ENCODE assay signal across 1 cellular context in the genomic region with DNA sequence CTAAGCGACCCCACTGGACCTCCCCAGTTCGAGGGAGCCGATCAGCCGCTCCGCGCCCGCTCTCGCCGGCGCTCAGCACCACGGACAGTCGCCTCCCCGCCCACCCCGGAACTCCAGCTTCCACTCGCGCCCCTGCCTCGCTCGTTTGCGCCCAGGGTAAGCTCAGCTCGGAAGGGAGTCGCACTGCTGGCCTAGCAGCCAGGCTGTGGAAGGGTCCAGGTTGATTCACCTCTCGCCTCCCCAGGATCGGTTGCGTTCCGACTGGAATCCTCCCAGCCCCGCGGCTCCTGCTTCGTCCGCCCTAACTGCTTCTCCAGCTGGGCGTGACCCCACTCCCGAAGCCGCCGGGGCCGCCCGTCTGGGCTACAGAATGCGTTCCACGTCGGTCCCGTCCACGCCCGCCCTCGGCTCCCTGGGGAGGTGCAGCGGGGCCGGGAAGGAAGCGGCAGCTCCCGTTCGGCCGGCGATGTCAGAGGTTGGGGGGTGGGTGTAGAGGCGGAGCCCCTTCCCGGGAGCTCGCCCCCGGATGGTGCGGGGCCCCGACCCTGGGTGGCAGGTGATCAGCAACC.
TF ChIP-seq lines count a peak whose summit lies in the region.

No MANE protein-coding gene starts in this region.

TF ChIP-seq in HepG2, 621 proteins besides CTCF, POLR2A, EP300 and RAD21 (continued from another document and continues in another):
- TF ChIP-seq, protein P1, sequence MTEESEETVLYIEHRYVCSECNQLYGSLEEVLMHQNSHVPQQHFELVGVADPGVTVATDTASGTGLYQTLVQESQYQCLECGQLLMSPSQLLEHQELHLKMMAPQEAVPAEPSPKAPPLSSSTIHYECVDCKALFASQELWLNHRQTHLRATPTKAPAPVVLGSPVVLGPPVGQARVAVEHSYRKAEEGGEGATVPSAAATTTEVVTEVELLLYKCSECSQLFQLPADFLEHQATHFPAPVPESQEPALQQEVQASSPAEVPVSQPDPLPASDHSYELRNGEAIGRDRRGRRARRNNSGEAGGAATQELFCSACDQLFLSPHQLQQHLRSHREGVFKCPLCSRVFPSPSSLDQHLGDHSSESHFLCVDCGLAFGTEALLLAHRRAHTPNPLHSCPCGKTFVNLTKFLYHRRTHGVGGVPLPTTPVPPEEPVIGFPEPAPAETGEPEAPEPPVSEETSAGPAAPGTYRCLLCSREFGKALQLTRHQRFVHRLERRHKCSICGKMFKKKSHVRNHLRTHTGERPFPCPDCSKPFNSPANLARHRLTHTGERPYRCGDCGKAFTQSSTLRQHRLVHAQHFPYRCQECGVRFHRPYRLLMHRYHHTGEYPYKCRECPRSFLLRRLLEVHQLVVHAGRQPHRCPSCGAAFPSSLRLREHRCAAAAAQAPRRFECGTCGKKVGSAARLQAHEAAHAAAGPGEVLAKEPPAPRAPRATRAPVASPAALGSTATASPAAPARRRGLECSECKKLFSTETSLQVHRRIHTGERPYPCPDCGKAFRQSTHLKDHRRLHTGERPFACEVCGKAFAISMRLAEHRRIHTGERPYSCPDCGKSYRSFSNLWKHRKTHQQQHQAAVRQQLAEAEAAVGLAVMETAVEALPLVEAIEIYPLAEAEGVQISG (CRISPR knock-in tag; IDR thresholded peaks at IDR 0.05): peak; percentile 38
- TF ChIP-seq, protein P2, sequence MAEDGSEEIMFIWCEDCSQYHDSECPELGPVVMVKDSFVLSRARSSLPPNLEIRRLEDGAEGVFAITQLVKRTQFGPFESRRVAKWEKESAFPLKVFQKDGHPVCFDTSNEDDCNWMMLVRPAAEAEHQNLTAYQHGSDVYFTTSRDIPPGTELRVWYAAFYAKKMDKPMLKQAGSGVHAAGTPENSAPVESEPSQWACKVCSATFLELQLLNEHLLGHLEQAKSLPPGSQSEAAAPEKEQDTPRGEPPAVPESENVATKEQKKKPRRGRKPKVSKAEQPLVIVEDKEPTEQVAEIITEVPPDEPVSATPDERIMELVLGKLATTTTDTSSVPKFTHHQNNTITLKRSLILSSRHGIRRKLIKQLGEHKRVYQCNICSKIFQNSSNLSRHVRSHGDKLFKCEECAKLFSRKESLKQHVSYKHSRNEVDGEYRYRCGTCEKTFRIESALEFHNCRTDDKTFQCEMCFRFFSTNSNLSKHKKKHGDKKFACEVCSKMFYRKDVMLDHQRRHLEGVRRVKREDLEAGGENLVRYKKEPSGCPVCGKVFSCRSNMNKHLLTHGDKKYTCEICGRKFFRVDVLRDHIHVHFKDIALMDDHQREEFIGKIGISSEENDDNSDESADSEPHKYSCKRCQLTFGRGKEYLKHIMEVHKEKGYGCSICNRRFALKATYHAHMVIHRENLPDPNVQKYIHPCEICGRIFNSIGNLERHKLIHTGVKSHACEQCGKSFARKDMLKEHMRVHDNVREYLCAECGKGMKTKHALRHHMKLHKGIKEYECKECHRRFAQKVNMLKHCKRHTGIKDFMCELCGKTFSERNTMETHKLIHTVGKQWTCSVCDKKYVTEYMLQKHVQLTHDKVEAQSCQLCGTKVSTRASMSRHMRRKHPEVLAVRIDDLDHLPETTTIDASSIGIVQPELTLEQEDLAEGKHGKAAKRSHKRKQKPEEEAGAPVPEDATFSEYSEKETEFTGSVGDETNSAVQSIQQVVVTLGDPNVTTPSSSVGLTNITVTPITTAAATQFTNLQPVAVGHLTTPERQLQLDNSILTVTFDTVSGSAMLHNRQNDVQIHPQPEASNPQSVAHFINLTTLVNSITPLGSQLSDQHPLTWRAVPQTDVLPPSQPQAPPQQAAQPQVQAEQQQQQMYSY (CRISPR knock-in tag; IDR thresholded peaks at IDR 0.05): no peak
- TF ChIP-seq MAZ (IDR thresholded peaks at IDR 0.05; ENCODE audit: borderline replicate concordance, low read depth, low read length): no peak
- 0 out of 2 replicates have a peak, but pooled peaks have one; percentile 41 for TF ChIP-seq MAZ (CRISPR knock-in tag; IDR thresholded peaks at IDR 0.05; ENCODE audit: low read depth)
- no peak for TF ChIP-seq TCF7L2 (IDR thresholded peaks at IDR 0.05; ENCODE audit: low read depth, low read length)
- TF ChIP-seq ZNF777 (CRISPR knock-in tag; IDR thresholded peaks at IDR 0.05): peak; percentile 94
- TF ChIP-seq, protein P3, sequence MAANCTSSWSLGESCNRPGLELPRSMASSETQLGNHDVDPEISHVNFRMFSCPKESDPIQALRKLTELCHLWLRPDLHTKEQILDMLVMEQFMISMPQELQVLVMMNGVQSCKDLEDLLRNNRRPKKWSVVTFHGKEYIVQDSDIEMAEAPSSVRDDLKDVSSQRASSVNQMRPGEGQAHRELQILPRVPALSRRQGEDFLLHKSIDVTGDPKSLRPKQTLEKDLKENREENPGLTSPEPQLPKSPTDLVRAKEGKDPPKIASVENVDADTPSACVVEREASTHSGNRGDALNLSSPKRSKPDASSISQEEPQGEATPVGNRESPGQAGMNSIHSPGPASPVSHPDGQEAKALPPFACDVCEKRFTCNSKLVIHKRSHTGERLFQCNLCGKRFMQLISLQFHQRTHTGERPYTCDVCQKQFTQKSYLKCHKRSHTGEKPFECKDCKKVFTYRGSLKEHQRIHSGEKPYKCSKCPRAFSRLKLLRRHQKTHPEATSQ (CRISPR knock-in tag; IDR thresholded peaks at IDR 0.05; ENCODE audit: borderline replicate concordance): no peak
- peak; percentile 29; the same call in 1 of the 2 replicates for TF ChIP-seq NFKB2 (CRISPR knock-in tag; IDR thresholded peaks at IDR 0.05; ENCODE audit: borderline replicate concordance)
- TF ChIP-seq FOXK2 (IDR thresholded peaks at IDR 0.05): no peak
- TF ChIP-seq KDM5B (CRISPR knock-in tag; IDR thresholded peaks at IDR 0.05; ENCODE audit: borderline replicate concordance): peak; percentile 53; the same call in 1 of the 2 replicates
- peak; percentile 35; the same call in 1 of the 2 replicates for TF ChIP-seq ZFY (CRISPR knock-in tag; IDR thresholded peaks at IDR 0.05)
- TF ChIP-seq, protein P4, sequence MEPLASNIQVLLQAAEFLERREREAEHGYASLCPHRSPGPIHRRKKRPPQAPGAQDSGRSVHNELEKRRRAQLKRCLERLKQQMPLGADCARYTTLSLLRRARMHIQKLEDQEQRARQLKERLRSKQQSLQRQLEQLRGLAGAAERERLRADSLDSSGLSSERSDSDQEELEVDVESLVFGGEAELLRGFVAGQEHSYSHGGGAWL (CRISPR knock-in tag; IDR thresholded peaks at IDR 0.05): peak; percentile 80
- TF ChIP-seq, protein P5, sequence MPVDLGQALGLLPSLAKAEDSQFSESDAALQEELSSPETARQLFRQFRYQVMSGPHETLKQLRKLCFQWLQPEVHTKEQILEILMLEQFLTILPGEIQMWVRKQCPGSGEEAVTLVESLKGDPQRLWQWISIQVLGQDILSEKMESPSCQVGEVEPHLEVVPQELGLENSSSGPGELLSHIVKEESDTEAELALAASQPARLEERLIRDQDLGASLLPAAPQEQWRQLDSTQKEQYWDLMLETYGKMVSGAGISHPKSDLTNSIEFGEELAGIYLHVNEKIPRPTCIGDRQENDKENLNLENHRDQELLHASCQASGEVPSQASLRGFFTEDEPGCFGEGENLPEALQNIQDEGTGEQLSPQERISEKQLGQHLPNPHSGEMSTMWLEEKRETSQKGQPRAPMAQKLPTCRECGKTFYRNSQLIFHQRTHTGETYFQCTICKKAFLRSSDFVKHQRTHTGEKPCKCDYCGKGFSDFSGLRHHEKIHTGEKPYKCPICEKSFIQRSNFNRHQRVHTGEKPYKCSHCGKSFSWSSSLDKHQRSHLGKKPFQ (CRISPR knock-in tag; IDR thresholded peaks at IDR 0.05; ENCODE audit: insufficient replicate concordance): no peak
- TF ChIP-seq BORCS8-MEF2B (CRISPR knock-in tag; IDR thresholded peaks at IDR 0.05): peak; percentile 46; the same call in 1 of the 2 replicates
- 0 out of 2 replicates have a peak, but pooled peaks have one; percentile 49 for TF ChIP-seq KLF6 (CRISPR knock-in tag; IDR thresholded peaks at IDR 0.05)
- TF ChIP-seq ZMYM4 (CRISPR knock-in tag; IDR thresholded peaks at IDR 0.05): no peak
- TF ChIP-seq, protein P6, sequence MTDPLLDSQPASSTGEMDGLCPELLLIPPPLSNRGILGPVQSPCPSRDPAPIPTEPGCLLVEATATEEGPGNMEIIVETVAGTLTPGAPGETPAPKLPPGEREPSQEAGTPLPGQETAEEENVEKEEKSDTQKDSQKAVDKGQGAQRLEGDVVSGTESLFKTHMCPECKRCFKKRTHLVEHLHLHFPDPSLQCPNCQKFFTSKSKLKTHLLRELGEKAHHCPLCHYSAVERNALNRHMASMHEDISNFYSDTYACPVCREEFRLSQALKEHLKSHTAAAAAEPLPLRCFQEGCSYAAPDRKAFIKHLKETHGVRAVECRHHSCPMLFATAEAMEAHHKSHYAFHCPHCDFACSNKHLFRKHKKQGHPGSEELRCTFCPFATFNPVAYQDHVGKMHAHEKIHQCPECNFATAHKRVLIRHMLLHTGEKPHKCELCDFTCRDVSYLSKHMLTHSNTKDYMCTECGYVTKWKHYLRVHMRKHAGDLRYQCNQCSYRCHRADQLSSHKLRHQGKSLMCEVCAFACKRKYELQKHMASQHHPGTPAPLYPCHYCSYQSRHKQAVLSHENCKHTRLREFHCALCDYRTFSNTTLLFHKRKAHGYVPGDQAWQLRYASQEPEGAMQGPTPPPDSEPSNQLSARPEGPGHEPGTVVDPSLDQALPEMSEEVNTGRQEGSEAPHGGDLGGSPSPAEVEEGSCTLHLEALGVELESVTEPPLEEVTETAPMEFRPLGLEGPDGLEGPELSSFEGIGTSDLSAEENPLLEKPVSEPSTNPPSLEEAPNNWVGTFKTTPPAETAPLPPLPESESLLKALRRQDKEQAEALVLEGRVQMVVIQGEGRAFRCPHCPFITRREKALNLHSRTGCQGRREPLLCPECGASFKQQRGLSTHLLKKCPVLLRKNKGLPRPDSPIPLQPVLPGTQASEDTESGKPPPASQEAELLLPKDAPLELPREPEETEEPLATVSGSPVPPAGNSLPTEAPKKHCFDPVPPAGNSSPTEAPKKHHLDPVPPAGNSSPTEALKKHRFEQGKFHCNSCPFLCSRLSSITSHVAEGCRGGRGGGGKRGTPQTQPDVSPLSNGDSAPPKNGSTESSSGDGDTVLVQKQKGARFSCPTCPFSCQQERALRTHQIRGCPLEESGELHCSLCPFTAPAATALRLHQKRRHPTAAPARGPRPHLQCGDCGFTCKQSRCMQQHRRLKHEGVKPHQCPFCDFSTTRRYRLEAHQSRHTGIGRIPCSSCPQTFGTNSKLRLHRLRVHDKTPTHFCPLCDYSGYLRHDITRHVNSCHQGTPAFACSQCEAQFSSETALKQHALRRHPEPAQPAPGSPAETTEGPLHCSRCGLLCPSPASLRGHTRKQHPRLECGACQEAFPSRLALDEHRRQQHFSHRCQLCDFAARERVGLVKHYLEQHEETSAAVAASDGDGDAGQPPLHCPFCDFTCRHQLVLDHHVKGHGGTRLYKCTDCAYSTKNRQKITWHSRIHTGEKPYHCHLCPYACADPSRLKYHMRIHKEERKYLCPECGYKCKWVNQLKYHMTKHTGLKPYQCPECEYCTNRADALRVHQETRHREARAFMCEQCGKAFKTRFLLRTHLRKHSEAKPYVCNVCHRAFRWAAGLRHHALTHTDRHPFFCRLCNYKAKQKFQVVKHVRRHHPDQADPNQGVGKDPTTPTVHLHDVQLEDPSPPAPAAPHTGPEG (CRISPR knock-in tag; IDR thresholded peaks at IDR 0.05): 0 out of 2 replicates have a peak, but pooled peaks have one; percentile 53
- TF ChIP-seq, protein P7, sequence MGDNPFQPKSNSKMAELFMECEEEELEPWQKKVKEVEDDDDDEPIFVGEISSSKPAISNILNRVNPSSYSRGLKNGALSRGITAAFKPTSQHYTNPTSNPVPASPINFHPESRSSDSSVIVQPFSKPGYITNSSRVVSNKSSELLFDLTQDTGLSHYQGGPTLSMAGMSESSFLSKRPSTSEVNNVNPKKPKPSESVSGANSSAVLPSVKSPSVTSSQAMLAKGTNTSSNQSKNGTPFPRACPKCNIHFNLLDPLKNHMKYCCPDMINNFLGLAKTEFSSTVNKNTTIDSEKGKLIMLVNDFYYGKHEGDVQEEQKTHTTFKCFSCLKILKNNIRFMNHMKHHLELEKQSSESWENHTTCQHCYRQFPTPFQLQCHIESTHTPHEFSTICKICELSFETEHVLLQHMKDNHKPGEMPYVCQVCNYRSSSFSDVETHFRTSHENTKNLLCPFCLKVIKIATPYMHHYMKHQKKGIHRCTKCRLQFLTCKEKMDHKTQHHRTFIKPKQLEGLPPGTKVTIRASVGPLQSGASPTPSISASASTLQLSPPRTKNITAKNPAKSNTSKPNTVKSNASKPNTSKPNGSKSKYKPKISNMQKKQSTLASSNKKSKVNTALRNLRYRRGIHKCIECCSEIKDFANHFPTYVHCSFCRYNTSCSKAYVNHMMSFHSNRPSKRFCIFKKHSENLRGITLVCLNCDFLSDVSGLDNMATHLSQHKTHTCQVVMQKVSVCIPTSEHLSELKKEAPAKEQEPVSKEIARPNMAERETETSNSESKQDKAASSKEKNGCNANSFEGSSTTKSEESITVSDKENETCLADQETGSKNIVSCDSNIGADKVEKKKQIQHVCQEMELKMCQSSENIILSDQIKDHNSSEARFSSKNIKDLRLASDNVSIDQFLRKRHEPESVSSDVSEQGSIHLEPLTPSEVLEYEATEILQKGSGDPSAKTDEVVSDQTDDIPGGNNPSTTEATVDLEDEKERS (CRISPR knock-in tag; IDR thresholded peaks at IDR 0.05): peak; percentile 16; the same call in 1 of the 2 replicates
- peak; percentile 57; the same call in 1 of the 2 replicates for TF ChIP-seq GABPB1 (CRISPR knock-in tag; IDR thresholded peaks at IDR 0.05)
- TF ChIP-seq, protein P8, sequence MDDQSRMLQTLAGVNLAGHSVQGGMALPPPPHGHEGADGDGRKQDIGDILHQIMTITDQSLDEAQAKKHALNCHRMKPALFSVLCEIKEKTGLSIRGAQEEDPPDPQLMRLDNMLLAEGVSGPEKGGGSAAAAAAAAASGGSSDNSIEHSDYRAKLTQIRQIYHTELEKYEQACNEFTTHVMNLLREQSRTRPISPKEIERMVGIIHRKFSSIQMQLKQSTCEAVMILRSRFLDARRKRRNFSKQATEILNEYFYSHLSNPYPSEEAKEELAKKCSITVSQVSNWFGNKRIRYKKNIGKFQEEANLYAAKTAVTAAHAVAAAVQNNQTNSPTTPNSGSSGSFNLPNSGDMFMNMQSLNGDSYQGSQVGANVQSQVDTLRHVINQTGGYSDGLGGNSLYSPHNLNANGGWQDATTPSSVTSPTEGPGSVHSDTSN (CRISPR knock-in tag; IDR thresholded peaks at IDR 0.05; ENCODE audit: borderline replicate concordance): 0 out of 2 replicates have a peak, but pooled peaks have one; percentile 15
- TF ChIP-seq NFIC (IDR thresholded peaks at IDR 0.05; ENCODE audit: low read length): no peak
- TF ChIP-seq ZNF615 (CRISPR knock-in tag; IDR thresholded peaks at IDR 0.05; ENCODE audit: borderline replicate concordance): 0 out of 2 replicates have a peak, but pooled peaks have one; percentile 28
- TF ChIP-seq ETV5 (CRISPR knock-in tag; IDR thresholded peaks at IDR 0.05; ENCODE audit: borderline replicate concordance): 0 out of 2 replicates have a peak, but pooled peaks have one; percentile 17
- TF ChIP-seq ZNF841 (CRISPR knock-in tag; IDR thresholded peaks at IDR 0.05; ENCODE audit: borderline replicate concordance): 0 out of 2 replicates have a peak, but pooled peaks have one; percentile 38
